26 cellular contexts compared by ENCODE assay signal in genomic region chr17:79581306-79581932, GRCh38. TPM values are rescaled to one million over a fixed set of nuclear protein-coding genes. Genes with fewer than 3 reads are reported as not detected.
DNase-seq lines count a peak whose midpoint lies in the region; ATAC-seq and TF ChIP-seq lines count a peak whose summit lies in the region.
"Had no signal": no experiment of that assay in that cellular context is flagged by ENCODE, and none has a peak within 500 bp of the region (broad histone marks: within the 10 kb centered on the region; RNA-seq: fewer than 3 reads in every experiment).

No MANE protein-coding gene starts in this region.

- no peak overlapping the region for H3K27ac ChIP-seq in upper lobe of right lung
- H3K27ac ChIP-seq: BLaER1 treated with 17β-estradiol and CSF1 and Interleukin-3, amounts not matched to agents 10 nM and 100 nM; foreskin keratinocyte; hepatocyte; HL-60; left lung had no signal

- intact Hi-C loops in upper lobe of right lung (cut with DNase I): no loop called here

- no peaks in the 10 kb centered on the region for H3K9me3 ChIP-seq in upper lobe of right lung
- H3K9me3 ChIP-seq: left lung had no signal

- H3K36me3 ChIP-seq in upper lobe of right lung: no peaks in the 10 kb centered on the region
- H3K36me3 ChIP-seq: BLaER1 treated with 17β-estradiol and CSF1 and Interleukin-3, amounts not matched to agents 10 nM and 100 nM; left lung had no signal

- DNase-seq in DMS79 (lab: John Stamatoyannopoulos, UW): peak; percentile 50
- DNase-seq in NCI-H1092 (lab: John Stamatoyannopoulos, UW): peak; percentile 20
- DNase-seq in NCI-H446 (lab: John Stamatoyannopoulos, UW): peak; percentile 70 to 94
- peak; percentile 3 for DNase-seq in glomerular visceral epithelial cell (ENCODE audit: extremely low spot score)
- DNase-seq in upper lobe of right lung: no peak
- no peak for DNase-seq in NCI-H526 treated with DMSO at 0.1 percent for 48 hours (lab: John Stamatoyannopoulos, UW)
- DNase-seq: activated CD4-positive, alpha-beta memory T cell treated with anti-CD3 and anti-CD28 coated beads, Interleukin-2, amount 10 ng/mL, durations not matched to agents 7 days and 5 days; activated naive CD8-positive, alpha-beta T cell treated with anti-CD3 and anti-CD28 coated beads, Interleukin-2, amount 10 ng/mL, durations not matched to agents 7 days and 5 days; COR-L47; effector memory CD8-positive, alpha-beta T cell; foreskin keratinocyte; H7; naive thymus-derived CD8-positive, alpha-beta T cell; NCI-H774; small intestine; stimulated activated CD4-positive, alpha-beta T cell treated with anti-CD3 and anti-CD28 coated beads, Interleukin-1b, Interleukin-23, amount 100 ng/mL, for 48 hours had no signal

- H3K4me1 ChIP-seq in upper lobe of right lung: no peaks in the 10 kb centered on the region
- H3K4me1 ChIP-seq: foreskin keratinocyte, left lung had no signal

- H3K27me3 ChIP-seq in upper lobe of right lung: no peaks in the 10 kb centered on the region
- H3K27me3 ChIP-seq: BLaER1 treated with 17β-estradiol and CSF1 and Interleukin-3, amounts not matched to agents 10 nM and 100 nM; foreskin keratinocyte; hepatocyte had no signal

- H3K4me3 ChIP-seq in upper lobe of right lung: no peak overlapping the region
- H3K4me3 ChIP-seq: BLaER1 treated with 17β-estradiol and CSF1 and Interleukin-3, amounts not matched to agents 10 nM and 100 nM; GM12878; hepatocyte; left lung had no signal

- no peak for ATAC-seq in upper lobe of right lung
- ATAC-seq in GM21825 (IDR thresholded peaks at IDR 0.05; ENCODE audit: unreplicated experiment): no peak
- ATAC-seq: activated CD4-positive, CD25-positive, alpha-beta regulatory T cell treated with anti-CD3 and anti-CD28 coated beads, Interleukin-2, amount 50 U/mL, for 24 hours; effector memory CD8-positive, alpha-beta T cell; foreskin keratinocyte; GM12878; left lung; naive thymus-derived CD8-positive, alpha-beta T cell; Right ventricle myocardium inferior had no signal

- no peak for TF ChIP-seq CTCF in upper lobe of right lung (IDR thresholded peaks at IDR 0.05)

RNA-seq across cellular contexts. Expression of gene RBFOX3, which starts 29.4 kb away (rescaled TPM):
- not detected for total RNA-seq in upper lobe of right lung
- total RNA-seq: activated CD4-positive, alpha-beta memory T cell treated with anti-CD3 and anti-CD28 coated beads, Interleukin-2, amount 10 ng/mL, durations not matched to agents 7 days and 5 days; activated naive CD8-positive, alpha-beta T cell treated with anti-CD3 and anti-CD28 coated beads, Interleukin-2, amount 10 ng/mL, durations not matched to agents 7 days and 5 days; foreskin keratinocyte; GM12878; hepatocyte; left lung; naive thymus-derived CD8-positive, alpha-beta T cell; omental fat pad; renal cortical epithelial cell; Right ventricle myocardium inferior had no signal

Comparison
In these comparisons a context has a peak if more than half of its experiments do, and no peak if none do; other contexts are left out.
1. DNase-seq: peak in DMS79 (single experiment), NCI-H1092 (single experiment), NCI-H446 (2 of 2) and glomerular visceral epithelial cell (single experiment); none in upper lobe of right lung (single experiment) and NCI-H526 treated with DMSO at 0.1 percent for 48 hours (single experiment).